Comparison of ENCODE assay signal across 25 cellular contexts in genomic region chr22:45136594-45136993, GRCh38.
"Had no signal": no experiment of that assay in that cellular context is flagged by ENCODE, and none has a peak within 500 bp of the region (broad histone marks: within the 10 kb centered on the region; RNA-seq: fewer than 3 reads in every experiment).

No MANE protein-coding gene starts in this region.

- H3K27ac ChIP-seq: adrenal gland, body of pancreas, epithelial cell of prostate, left ventricle myocardium inferior, right lobe of liver, testis, transverse colon had no signal

- H3K27me3 ChIP-seq: adrenal gland, body of pancreas, neutrophil, right lobe of liver, testis, transverse colon had no signal

- H3K27me3 Mint-ChIP-seq: activated CD4-positive, alpha-beta T cell treated with anti-CD3 and anti-CD28 coated beads, Interleukin-2, amount 10 ng/mL, durations not matched to agents 24 days and 14 days; activated CD8-positive, alpha-beta T cell treated with anti-CD3 and anti-CD28 coated beads for 36 hours; activated naive CD8-positive, alpha-beta T cell treated with anti-CD3 and anti-CD28 coated beads for 36 hours had no signal

- H3K4me1 ChIP-seq: adrenal gland, body of pancreas, left ventricle myocardium inferior, right lobe of liver, testis, transverse colon had no signal

- H3K4me3 Mint-ChIP-seq: activated CD4-positive, alpha-beta T cell treated with anti-CD3 and anti-CD28 coated beads, Interleukin-2, amount 10 ng/mL, durations not matched to agents 24 days and 14 days; activated CD8-positive, alpha-beta T cell treated with anti-CD3 and anti-CD28 coated beads for 36 hours; activated naive CD4-positive, alpha-beta T cell treated with anti-CD3 and anti-CD28 coated beads for 36 hours; activated naive CD8-positive, alpha-beta T cell treated with anti-CD3 and anti-CD28 coated beads for 36 hours; nephron had no signal

- H3K4me3 ChIP-seq: adrenal gland, body of pancreas, left ventricle myocardium inferior, lung, right lobe of liver, testis, transverse colon had no signal

- DNase-seq: activated CD4-positive, alpha-beta T cell treated with anti-CD3 and anti-CD28 coated beads, Interleukin-2, amount 10 ng/mL, durations not matched to agents 24 days and 14 days; activated CD4-positive, CD25-positive, alpha-beta regulatory T cell treated with anti-CD3 and anti-CD28 coated beads, Interleukin-2, amount 50 U/mL, for 72 hours; activated CD8-positive, alpha-beta T cell treated with anti-CD3 and anti-CD28 coated beads for 36 hours; activated effector memory CD4-positive, alpha-beta T cell treated with Interleukin-2 at 50 U/mL for 16 hours; activated naive CD4-positive, alpha-beta T cell treated with anti-CD3 and anti-CD28 coated beads for 36 hours; activated naive CD8-positive, alpha-beta T cell treated with anti-CD3 and anti-CD28 coated beads for 36 hours; adrenal gland; aorta; body of pancreas; dermis blood vessel endothelial cell; effector CD4-positive, alpha-beta T cell; glutamatergic neuron; islet precursor cell; left ventricle myocardium inferior; mesendoderm; right lobe of liver; stimulated activated CD4-positive, alpha-beta T cell treated with anti-CD3 and anti-CD28 coated beads, Interleukin-2, amount 100 ng/mL, for 48 hours; stimulated activated naive CD8-positive, alpha-beta T cell treated with anti-CD3 and anti-CD28 coated beads, Interleukin-15, Interleukin-2, amounts not matched to agents 100 U/mL and 50 U/mL, for 24 hours; T-helper 9 cell; testis; transverse colon had no signal

- H3K36me3 ChIP-seq: adrenal gland had no signal

- H3K4me1 Mint-ChIP-seq: nephron had no signal

- H3K9me3 ChIP-seq: adrenal gland, neutrophil, testis had no signal

- H3K27ac Mint-ChIP-seq: activated CD4-positive, alpha-beta T cell treated with anti-CD3 and anti-CD28 coated beads, Interleukin-2, amount 10 ng/mL, durations not matched to agents 24 days and 14 days; activated CD8-positive, alpha-beta T cell treated with anti-CD3 and anti-CD28 coated beads for 36 hours; activated naive CD4-positive, alpha-beta T cell treated with anti-CD3 and anti-CD28 coated beads for 36 hours; activated naive CD8-positive, alpha-beta T cell treated with anti-CD3 and anti-CD28 coated beads for 36 hours; nephron had no signal

- ATAC-seq: activated CD8-positive, alpha-beta T cell treated with anti-CD3 and anti-CD28 coated beads for 36 hours; body of pancreas; right lobe of liver; stimulated activated naive CD8-positive, alpha-beta T cell treated with anti-CD3 and anti-CD28 coated beads, Interleukin-15, Interleukin-2, amounts not matched to agents 100 U/mL and 50 U/mL, for 24 hours had no signal
